20 cellular contexts compared by ENCODE assay signal in the genomic region with DNA sequence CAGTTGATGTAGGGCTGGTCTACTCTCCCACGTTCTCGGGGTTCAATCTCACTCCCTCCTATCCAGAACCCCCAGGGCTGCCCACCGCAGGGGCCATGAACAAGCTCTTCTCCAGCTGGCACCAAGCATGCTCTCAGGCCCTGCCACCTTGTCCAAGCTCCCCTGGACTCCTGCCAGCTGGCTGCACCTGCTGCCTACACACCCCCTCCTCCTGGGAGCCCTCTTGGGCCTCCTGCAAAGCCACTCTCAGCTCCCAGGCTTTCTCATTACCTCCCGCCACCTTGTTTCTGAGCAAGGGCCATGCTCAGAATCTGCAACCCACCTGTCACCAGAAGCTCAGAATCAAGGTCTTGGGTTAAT. TPM values are rescaled to one million over a fixed set of nuclear protein-coding genes. Genes with fewer than 3 reads are reported as not detected.
A peak's percentile ranks its signal among the peaks of the same experiment; 100 is the strongest.
DNase-seq lines count a peak whose midpoint lies in the region; ATAC-seq lines count a peak whose summit lies in the region.
"Had no signal": no experiment of that assay in that cellular context is flagged by ENCODE, and none has a peak within 500 bp of the region (broad histone marks: within the 10 kb centered on the region; RNA-seq: fewer than 3 reads in every experiment).

No MANE protein-coding gene starts in this region.

- intact Hi-C loops in sciatic nerve (cut with DNase I): no loop called here

- peak; percentile 28 for DNase-seq in NCI-H2171 treated with DMSO at 0.1 percent for 48 hours (lab: John Stamatoyannopoulos, UW)
- DNase-seq in NCI-H2171 (lab: John Stamatoyannopoulos, UW): no peak
- DNase-seq in NCI-H1105 (lab: John Stamatoyannopoulos, UW): peak; percentile 75
- DNase-seq in NCI-H774 (lab: John Stamatoyannopoulos, UW): peak; percentile 67
- DNase-seq in sciatic nerve (ENCODE audit: low spot score): peak; percentile 51
- no peak for DNase-seq in nucleus accumbens (lab: John Stamatoyannopoulos, UW)
- DNase-seq in NCI-H1048 (lab: John Stamatoyannopoulos, UW): no peak
- DNase-seq: activated CD4-positive, CD25-positive, alpha-beta regulatory T cell; activated CD8-positive, alpha-beta memory T cell treated with anti-CD3 and anti-CD28 coated beads, Interleukin-2, amount 10 ng/mL, durations not matched to agents 7 days and 5 days; activated effector memory CD4-positive, alpha-beta T cell treated with anti-CD3 and anti-CD28 coated beads, Interleukin-2, amount 50 U/mL, for 16 hours; CD4-positive, CD25-positive, alpha-beta regulatory T cell; GDM1; immature natural killer cell; MM.1S; stimulated activated CD4-positive, alpha-beta T cell treated with anti-CD3 and anti-CD28 coated beads, Interleukin-4, amount 100 ng/mL, for 1 hour; T-helper 17 cell; trophoblast cell had no signal

- ATAC-seq in sciatic nerve (no peak), GM19328 (IDR thresholded peaks at IDR 0.05; ENCODE audit: unreplicated experiment) (no peak)
- ATAC-seq: A549; activated CD8-positive, alpha-beta memory T cell treated with anti-CD3 and anti-CD28 coated beads, Interleukin-2, amount 10 ng/mL, durations not matched to agents 7 days and 5 days; HCT116; T-helper 17 cell had no signal

RNA-seq across cellular contexts. Expression of gene HDAC4, which starts 56.0 kb away (rescaled TPM):
- total RNA-seq in sciatic nerve: 99.5 TPM

Comparison
In these comparisons a context has a peak if more than half of its experiments do, and no peak if none do; other contexts are left out.
1. DNase-seq: peak in NCI-H2171 treated with DMSO at 0.1 percent for 48 hours (single experiment), NCI-H1105 (single experiment), NCI-H774 (single experiment) and sciatic nerve (single experiment); none in NCI-H2171 (single experiment), nucleus accumbens (0 of 56) and NCI-H1048 (single experiment).